ENCODE assay signal across 18 cellular contexts in genomic region chr5:59186623-59187022, GRCh38.
DNase-seq lines count a peak whose midpoint lies in the region; ATAC-seq and TF ChIP-seq lines count a peak whose summit lies in the region.
"Had no signal": no experiment of that assay in that cellular context is flagged by ENCODE, and none has a peak within 500 bp of the region (broad histone marks: within the 10 kb centered on the region; RNA-seq: fewer than 3 reads in every experiment).

No MANE protein-coding gene starts in this region.

- peaks cover 15% of the 10 kb centered on the region for H3K27me3 Mint-ChIP-seq in T-helper 2 cell treated with Interferon-gamma antibody and Interleukin-4, amounts not matched to agents 5 μg/mL and 100 μg/mL, for 36 hours (ENCODE audit: low read depth)

- H3K4me3 ChIP-seq in retinal pigment epithelial cell (ENCODE audit: low read length) = no peak overlapping the region
- H3K4me3 ChIP-seq in effector memory CD4-positive, alpha-beta T cell (ENCODE audit: insufficient read depth, low read depth, low read length, poor library complexity, severe bottlenecking) = no peak overlapping the region
- H3K4me3 ChIP-seq: Peyer's patch had no signal

- H3K4me3 Mint-ChIP-seq in T-helper 2 cell treated with Interferon-gamma antibody and Interleukin-4, amounts not matched to agents 5 μg/mL and 100 μg/mL, for 36 hours = no peak overlapping the region
- H3K4me3 Mint-ChIP-seq: IgD-negative memory B cell had no signal

- H3K4me1 Mint-ChIP-seq in T-helper 2 cell treated with Interferon-gamma antibody and Interleukin-4, amounts not matched to agents 5 μg/mL and 100 μg/mL, for 36 hours (ENCODE audit: low read depth) = peaks cover 7% of the 10 kb centered on the region

- TF ChIP-seq CTCF in retinal pigment epithelial cell (conservative IDR thresholded peaks at IDR 0.05; ENCODE audit: low read depth, low read length) (no peak), GM20000 (IDR thresholded peaks at IDR 0.05; ENCODE audit: extremely low read depth, missing control alignments) (no peak)

- DNase-seq in T-helper 2 cell treated with Interferon-gamma antibody and Interleukin-4, amounts not matched to agents 5 μg/mL and 100 μg/mL, for 36 hours (ENCODE audit: low spot score) = peak; percentile 20
- no peak for DNase-seq in T-helper 2 cell
- DNase-seq in H4 (ENCODE audit: low spot score) = peak; percentile 40
- DNase-seq in astrocyte of the hippocampus (ENCODE audit: low read depth, low spot score) = peak; percentile 35
- peak; percentile 90 for DNase-seq in retinal pigment epithelial cell (ENCODE audit: low read depth)
- DNase-seq in effector memory CD4-positive, alpha-beta T cell = no peak
- no peak for DNase-seq in GM20000 (ENCODE audit: low spot score)
- DNase-seq: COR-L47, H7, MV-4-11, NCI-H1417 treated with DMSO at 0.1 percent for 48 hours, NCI-H2081, NCI-H774, Peyer's patch, SHP77 treated with DMSO at 0.1 percent for 48 hours had no signal

- no peak for ATAC-seq in HG03196 (IDR thresholded peaks at IDR 0.05; ENCODE audit: unreplicated experiment)

- H3K9me3 ChIP-seq in effector memory CD4-positive, alpha-beta T cell (ENCODE audit: control insufficient read depth, low read length) = no peaks in the 10 kb centered on the region
- H3K9me3 ChIP-seq: Peyer's patch had no signal

- no peaks in the 10 kb centered on the region for H3K27me3 ChIP-seq in effector memory CD4-positive, alpha-beta T cell (replicated peaks; ENCODE audit: control insufficient read depth, insufficient read depth, low read length, poor library complexity, severe bottlenecking)
- H3K27me3 ChIP-seq: Peyer's patch had no signal

- no peaks in the 10 kb centered on the region for H3K4me1 ChIP-seq in effector memory CD4-positive, alpha-beta T cell (ENCODE audit: control insufficient read depth, insufficient read depth, low read length, poor library complexity, severe bottlenecking)
- H3K4me1 ChIP-seq: Peyer's patch had no signal

- no peaks in the 10 kb centered on the region for H3K9me3 Mint-ChIP-seq in T-helper 2 cell treated with Interferon-gamma antibody and Interleukin-4, amounts not matched to agents 5 μg/mL and 100 μg/mL, for 36 hours
- H3K9me3 Mint-ChIP-seq: IgD-negative memory B cell had no signal

- no peak overlapping the region for H3K27ac Mint-ChIP-seq in T-helper 2 cell treated with Interferon-gamma antibody and Interleukin-4, amounts not matched to agents 5 μg/mL and 100 μg/mL, for 36 hours

- H3K27ac ChIP-seq in effector memory CD4-positive, alpha-beta T cell (ENCODE audit: insufficient read depth, low read length, poor library complexity, severe bottlenecking) = no peak overlapping the region
- H3K27ac ChIP-seq: C4-2B, Peyer's patch had no signal

- H3K36me3 ChIP-seq in effector memory CD4-positive, alpha-beta T cell (ENCODE audit: control insufficient read depth, insufficient read depth, low read length) = no peaks in the 10 kb centered on the region
- H3K36me3 ChIP-seq: Peyer's patch had no signal

- no peaks in the 10 kb centered on the region for H3K36me3 Mint-ChIP-seq in T-helper 2 cell treated with Interferon-gamma antibody and Interleukin-4, amounts not matched to agents 5 μg/mL and 100 μg/mL, for 36 hours (ENCODE audit: low read depth)
- H3K36me3 Mint-ChIP-seq: IgD-negative memory B cell had no signal

Comparison
In these comparisons a context has a peak if more than half of its experiments do, and no peak if none do; other contexts are left out.
1. DNase-seq: peak in T-helper 2 cell treated with Interferon-gamma antibody and Interleukin-4, amounts not matched to agents 5 μg/mL and 100 μg/mL, for 36 hours (single experiment), H4 (single experiment), astrocyte of the hippocampus (single experiment) and retinal pigment epithelial cell (single experiment); none in T-helper 2 cell (0 of 5), effector memory CD4-positive, alpha-beta T cell (0 of 3) and GM20000 (single experiment).